Comparison of ENCODE assay signal across 17 cellular contexts in the genomic region with DNA sequence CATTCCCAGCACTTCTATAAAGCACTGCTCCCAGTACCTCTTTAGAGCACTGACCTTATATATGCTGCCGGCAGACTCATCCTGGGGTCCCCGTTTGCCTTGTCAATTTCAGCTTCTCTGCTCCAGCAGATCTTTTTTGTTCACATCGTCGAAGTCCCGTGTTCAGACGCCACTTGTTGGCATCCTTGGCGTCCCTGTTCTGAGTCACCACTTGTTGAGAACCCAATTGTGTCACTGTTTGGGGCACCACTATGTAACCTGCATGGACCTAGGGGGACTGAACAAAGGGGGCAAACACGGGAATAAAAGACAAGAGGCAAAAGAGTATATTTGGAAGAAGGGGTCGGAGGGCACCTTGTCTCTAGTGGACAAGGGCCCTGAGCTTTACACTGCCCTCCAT. TPM values are rescaled to one million over a fixed set of nuclear protein-coding genes. Genes with fewer than 3 reads are reported as not detected.
DNase-seq lines count a peak whose midpoint lies in the region; ATAC-seq and TF ChIP-seq lines count a peak whose summit lies in the region.
"Had no signal": no experiment of that assay in that cellular context is flagged by ENCODE, and none has a peak within 500 bp of the region (broad histone marks: within the 10 kb centered on the region; RNA-seq: fewer than 3 reads in every experiment).

No MANE protein-coding gene starts in this region.

- H3K27me3 ChIP-seq in HUES64 (ENCODE audit: insufficient read depth, low read length) (no peaks in the 10 kb centered on the region), left lung (no peaks in the 10 kb centered on the region), stomach (no peaks in the 10 kb centered on the region)

- WGBS in HUES64, result 45% methylated on average over 9 of the region's 9 CpGs
- WGBS in stomach, 5 donors, result 45 to 67% (median 47%) methylated on average over 9 of the region's 9 CpGs

- peak overlapping the region; percentile 68 for H3K9ac ChIP-seq in HUES64 (ENCODE audit: low read depth, low read length)
- H3K9ac ChIP-seq: parathyroid adenoma had no signal

- peaks cover 67% of the 10 kb centered on the region for H3K4me1 ChIP-seq in HUES64 (ENCODE audit: insufficient read depth, low read length)
- H3K4me1 ChIP-seq in left lung, result no peaks in the 10 kb centered on the region
- H3K4me1 ChIP-seq in stomach, result peaks cover 0 to 21% (median 11%) of the 10 kb centered on the region in 4 donors
- H3K4me1 ChIP-seq: parathyroid adenoma had no signal

- TF ChIP-seq CTCF in left lung (IDR thresholded peaks at IDR 0.05), result no peak
- no peak for TF ChIP-seq CTCF in stomach (IDR thresholded peaks at IDR 0.05)

- TF ChIP-seq POLR2A in stomach (IDR thresholded peaks at IDR 0.05), result no peak

- H3K4me3 ChIP-seq in HUES64 (ENCODE audit: low read length), result peak overlapping the region; percentile 45
- H3K4me3 ChIP-seq in left lung, result no peak overlapping the region
- peak overlapping the region in 1 of 4 donors; percentile 5 for H3K4me3 ChIP-seq in stomach

- H3K9me3 ChIP-seq in HUES64 (ENCODE audit: insufficient read depth, low read depth, low read length), result no peaks in the 10 kb centered on the region
- no peaks in the 10 kb centered on the region for H3K9me3 ChIP-seq in left lung
- H3K9me3 ChIP-seq in stomach, result no peaks in the 10 kb centered on the region

- intact Hi-C loops in left lung (cut with DNase I), result no loop called here
- intact Hi-C loops in stomach (cut with DNase I; ENCODE audit: low total_unique reads), result no loop called here

- H3K27ac ChIP-seq in HUES64 (ENCODE audit: low read depth, low read length), result peak overlapping the region; percentile 92
- H3K27ac ChIP-seq in left lung, result peak overlapping the region in 1 of 2 donors; percentile 70
- peak overlapping the region; percentile 36 to 66 (median 50) for H3K27ac ChIP-seq in stomach
- H3K27ac ChIP-seq: parathyroid adenoma had no signal

- peak; percentile 25 for DNase-seq in cerebellar cortex (ENCODE audit: low spot score)
- no peak for DNase-seq in left lung
- no peak for DNase-seq in stomach
- no peak for DNase-seq in SW 1271 (lab: John Stamatoyannopoulos, UW)
- no peak for DNase-seq in C1 segment of cervical spinal cord (lab: John Stamatoyannopoulos, UW)
- DNase-seq in kidney glomerular epithelial cell (lab: John Stamatoyannopoulos, UW), result no peak
- no peak for DNase-seq in ACHN
- DNase-seq: activated CD4-positive, alpha-beta T cell treated with anti-CD3 and anti-CD28 coated beads, Interleukin-2, amount 50 U/mL, for 1 hour; activated T-cell treated with anti-CD3 and anti-CD28 coated beads, Interleukin-2, amount 50 U/mL, for 72 hours; AML-193; KG1; SHP77 treated with DMSO at 0.1 percent for 48 hours had no signal

- H3K36me3 ChIP-seq in HUES64 (ENCODE audit: insufficient read depth, low read length) (peaks cover 12% of the 10 kb centered on the region; the same call in 1 of the 2 replicates), left lung (no peaks in the 10 kb centered on the region), stomach (no peaks in the 10 kb centered on the region)

- TF ChIP-seq EP300 in stomach (IDR thresholded peaks at IDR 0.05), result no peak

- in situ Hi-C loops in ACHN (cut with HindIII; ENCODE audit: low pct_ligation_motif_present, low pct_unique_long_range_greater_than_20kb, low sequenced_read_pairs), result no loop called here

- peak; percentile 70 for ATAC-seq in left lung
- ATAC-seq: activated T-cell treated with anti-CD3 and anti-CD28 coated beads, Interleukin-2, amount 50 U/mL, for 72 hours had no signal

RNA-seq across cellular contexts. Expression of a gene that starts 25.5 kb away (rescaled TPM):
- polyA plus RNA-seq in HUES64 (2013, experiment 1 of 2), result not detected
- polyA plus RNA-seq in HUES64 (2013, experiment 2 of 2), result not detected
- total RNA-seq in left lung (not detected), stomach (1 to 10 TPM in 1 of 5 donors, under 1 TPM in 1, not detected in 3; under 0.01 to 9.6 TPM)
- polyA plus RNA-seq in stomach, result not detected
- total RNA-seq: activated T-cell treated with anti-CD3 and anti-CD28 coated beads, Interleukin-2, amount 50 U/mL, for 72 hours; epithelial cell of proximal tubule; glomerular endothelial cell; kidney epithelial cell had no signal

RNA-seq across cellular contexts. Expression of a gene that starts 36.0 kb away (rescaled TPM):
- polyA plus RNA-seq in HUES64 (2013, experiment 1 of 2), result not detected
- not detected for polyA plus RNA-seq in HUES64 (2013, experiment 2 of 2)
- total RNA-seq in left lung, result not detected
- not detected for total RNA-seq in stomach
- not detected for polyA plus RNA-seq in stomach
- total RNA-seq: activated T-cell treated with anti-CD3 and anti-CD28 coated beads, Interleukin-2, amount 50 U/mL, for 72 hours; epithelial cell of proximal tubule; glomerular endothelial cell; kidney epithelial cell had no signal

RNA-seq across cellular contexts. Expression of a gene that starts 59.7 kb away (rescaled TPM):
- 0.45 TPM for polyA plus RNA-seq in HUES64 (2013, experiment 1 of 2)
- not detected for polyA plus RNA-seq in HUES64 (2013, experiment 2 of 2)
- total RNA-seq in left lung (not detected), stomach (not detected)
- not detected for polyA plus RNA-seq in stomach
- total RNA-seq: activated T-cell treated with anti-CD3 and anti-CD28 coated beads, Interleukin-2, amount 50 U/mL, for 72 hours; epithelial cell of proximal tubule; kidney epithelial cell had no signal
